ENCODE assay signal across 8 cellular contexts in genomic region chr17:11644265-11645212, GRCh38. TPM values are rescaled to one million over a fixed set of nuclear protein-coding genes. Genes with fewer than 3 reads are reported as not detected.
DNase-seq lines count a peak whose midpoint lies in the region; ATAC-seq and TF ChIP-seq lines count a peak whose summit lies in the region.

No MANE protein-coding gene starts in this region.

- ATAC-seq in GM23338, result no peak

- no peaks in the 10 kb centered on the region for H3K27me3 ChIP-seq in BE2C
- no peaks in the 10 kb centered on the region for H3K27me3 ChIP-seq in GM23338 (ENCODE audit: insufficient read depth)
- no peaks in the 10 kb centered on the region for H3K27me3 ChIP-seq in neural cell (ENCODE audit: insufficient read depth, low read depth, low read length)

- CTCF ChIA-PET in activated CD4-positive, alpha-beta memory T cell treated with anti-CD3 and anti-CD28 coated beads for 36 hours (lab: Charles Lee), result interaction anchor here (0.5 to 1.7 kb wide), 15 partner anchors 10 to 998 kb away, joined by 3 to 23 read pairs (median 3); no protein-coding TSS in a partner anchor

- H3K4me3 Mint-ChIP-seq in GM23338, result no peak overlapping the region
- no peak overlapping the region for H3K4me3 Mint-ChIP-seq in activated CD4-positive, alpha-beta memory T cell treated with anti-CD3 and anti-CD28 coated beads for 36 hours
- H3K4me3 Mint-ChIP-seq in type B pancreatic cell, result no peak overlapping the region
- no peak overlapping the region for H3K4me3 Mint-ChIP-seq in activated T-helper 2 cell treated with anti-CD3 and anti-CD28 coated beads, Interferon-gamma antibody, Interleukin-2, Interleukin-4, amounts not matched to agents 10 μg/mL and 5 μg/mL and 100 μg/mL, durations not matched to agents 14 hours and 24 hours and 36 hours (ENCODE audit: low read depth)

- H2AFZ ChIP-seq in GM23338 (no peak overlapping the region), neural cell (ENCODE audit: low read depth, low read length) (no peak overlapping the region)

- POLR2A ChIA-PET in activated CD4-positive, alpha-beta memory T cell treated with anti-CD3 and anti-CD28 coated beads for 36 hours (lab: Charles Lee), result no interaction called here

- H4K20me1 ChIP-seq in GM23338 (replicated peaks; ENCODE audit: insufficient read depth), result no peaks in the 10 kb centered on the region
- no peaks in the 10 kb centered on the region for H4K20me1 ChIP-seq in neural cell (ENCODE audit: insufficient read depth)

- no peaks in the 10 kb centered on the region for H3F3A ChIP-seq in GM23338 (replicated peaks; ENCODE audit: low read depth)
- no peaks in the 10 kb centered on the region for H3F3A ChIP-seq in neural cell (ENCODE audit: insufficient read depth, low read length, poor library complexity, severe bottlenecking)

- H3K4me1 ChIP-seq in BE2C (no peaks in the 10 kb centered on the region), GM23338 (ENCODE audit: insufficient read depth) (no peaks in the 10 kb centered on the region)

- H3K4me2 ChIP-seq in GM23338 (no peak overlapping the region), neural cell (ENCODE audit: low read length) (no peak overlapping the region)

- H3K9me3 Mint-ChIP-seq in GM23338, result peaks cover 98% of the 10 kb centered on the region
- H3K9me3 Mint-ChIP-seq in activated CD4-positive, alpha-beta memory T cell treated with anti-CD3 and anti-CD28 coated beads for 36 hours, result no peaks in the 10 kb centered on the region
- H3K9me3 Mint-ChIP-seq in type B pancreatic cell, result no peaks in the 10 kb centered on the region
- peaks cover 8% of the 10 kb centered on the region for H3K9me3 Mint-ChIP-seq in activated T-helper 2 cell treated with anti-CD3 and anti-CD28 coated beads, Interferon-gamma antibody, Interleukin-2, Interleukin-4, amounts not matched to agents 10 μg/mL and 5 μg/mL and 100 μg/mL, durations not matched to agents 14 hours and 24 hours and 36 hours

- DNase-seq in BE2C, result peak; percentile 45
- peak; percentile 71 for DNase-seq in GM23338 (ENCODE audit: low spot score)
- peak; percentile 30 for DNase-seq in NCI-H2227 treated with DMSO at 0.1 percent for 48 hours (lab: John Stamatoyannopoulos, UW)
- peak; percentile 45 for DNase-seq in activated CD4-positive, alpha-beta memory T cell treated with anti-CD3 and anti-CD28 coated beads for 36 hours
- peak; percentile 20 for DNase-seq in fibroblast of peridontal ligament (ENCODE audit: extremely low read depth)
- no peak for DNase-seq in type B pancreatic cell (ENCODE audit: extremely low spot score, unreplicated experiment)
- DNase-seq in activated T-helper 2 cell treated with anti-CD3 and anti-CD28 coated beads, Interferon-gamma antibody, Interleukin-2, Interleukin-4, amounts not matched to agents 10 μg/mL and 5 μg/mL and 100 μg/mL, durations not matched to agents 14 hours and 24 hours and 36 hours (ENCODE audit: low spot score), result no peak

- H3K27ac Mint-ChIP-seq in GM23338 (no peak overlapping the region), type B pancreatic cell (no peak overlapping the region)
- no peak overlapping the region for H3K27ac Mint-ChIP-seq in activated CD4-positive, alpha-beta memory T cell treated with anti-CD3 and anti-CD28 coated beads for 36 hours
- no peak overlapping the region for H3K27ac Mint-ChIP-seq in activated T-helper 2 cell treated with anti-CD3 and anti-CD28 coated beads, Interferon-gamma antibody, Interleukin-2, Interleukin-4, amounts not matched to agents 10 μg/mL and 5 μg/mL and 100 μg/mL, durations not matched to agents 14 hours and 24 hours and 36 hours

- H3K36me3 ChIP-seq in BE2C (no peaks in the 10 kb centered on the region), GM23338 (ENCODE audit: insufficient read depth) (no peaks in the 10 kb centered on the region; the same call in 1 of the 2 replicates), neural cell (ENCODE audit: insufficient read depth, low read length) (no peaks in the 10 kb centered on the region)

- H3K27me3 Mint-ChIP-seq in GM23338 (ENCODE audit: insufficient read depth, low read depth, poor library complexity), result peaks cover 3% of the 10 kb centered on the region
- no peaks in the 10 kb centered on the region for H3K27me3 Mint-ChIP-seq in activated CD4-positive, alpha-beta memory T cell treated with anti-CD3 and anti-CD28 coated beads for 36 hours
- peaks cover 5% of the 10 kb centered on the region for H3K27me3 Mint-ChIP-seq in type B pancreatic cell
- no peaks in the 10 kb centered on the region for H3K27me3 Mint-ChIP-seq in activated T-helper 2 cell treated with anti-CD3 and anti-CD28 coated beads, Interferon-gamma antibody, Interleukin-2, Interleukin-4, amounts not matched to agents 10 μg/mL and 5 μg/mL and 100 μg/mL, durations not matched to agents 14 hours and 24 hours and 36 hours (ENCODE audit: low read depth)

- no peak for TF ChIP-seq EP300 in neural cell (conservative IDR thresholded peaks at IDR 0.05; ENCODE audit: poor library complexity, severe bottlenecking)

- H3K4me1 Mint-ChIP-seq in GM23338, result no peaks in the 10 kb centered on the region
- H3K4me1 Mint-ChIP-seq in activated CD4-positive, alpha-beta memory T cell treated with anti-CD3 and anti-CD28 coated beads for 36 hours (ENCODE audit: low read depth), result no peaks in the 10 kb centered on the region
- no peaks in the 10 kb centered on the region for H3K4me1 Mint-ChIP-seq in type B pancreatic cell (ENCODE audit: unreplicated experiment)
- no peaks in the 10 kb centered on the region for H3K4me1 Mint-ChIP-seq in activated T-helper 2 cell treated with anti-CD3 and anti-CD28 coated beads, Interferon-gamma antibody, Interleukin-2, Interleukin-4, amounts not matched to agents 10 μg/mL and 5 μg/mL and 100 μg/mL, durations not matched to agents 14 hours and 24 hours and 36 hours (ENCODE audit: low read depth)

- TF ChIP-seq RAD21 in neural cell (conservative IDR thresholded peaks at IDR 0.05), result peak; percentile 83

- H3K79me2 ChIP-seq in GM23338 (replicated peaks; ENCODE audit: insufficient read depth) (no peaks in the 10 kb centered on the region), neural cell (replicated peaks; ENCODE audit: insufficient read depth, low read length) (no peaks in the 10 kb centered on the region)

- H3K9me3 ChIP-seq in BE2C (no peaks in the 10 kb centered on the region), neural cell (ENCODE audit: low read length) (no peaks in the 10 kb centered on the region)

- H3K27ac ChIP-seq in GM23338 (ENCODE audit: low read depth), result no peak overlapping the region
- H3K27ac ChIP-seq in neural cell (ENCODE audit: low read length), result no peak overlapping the region

- H3K36me3 Mint-ChIP-seq in GM23338 (ENCODE audit: low read depth) (peaks cover 34% of the 10 kb centered on the region), type B pancreatic cell (no peaks in the 10 kb centered on the region)
- no peaks in the 10 kb centered on the region for H3K36me3 Mint-ChIP-seq in activated CD4-positive, alpha-beta memory T cell treated with anti-CD3 and anti-CD28 coated beads for 36 hours
- no peaks in the 10 kb centered on the region for H3K36me3 Mint-ChIP-seq in activated T-helper 2 cell treated with anti-CD3 and anti-CD28 coated beads, Interferon-gamma antibody, Interleukin-2, Interleukin-4, amounts not matched to agents 10 μg/mL and 5 μg/mL and 100 μg/mL, durations not matched to agents 14 hours and 24 hours and 36 hours (ENCODE audit: low read depth)

- no peaks in the 10 kb centered on the region for H3K9me2 ChIP-seq in GM23338 (ENCODE audit: insufficient read depth)
- H3K9me2 ChIP-seq in neural cell (ENCODE audit: insufficient read depth, low read length), result no peaks in the 10 kb centered on the region

- H3K9ac ChIP-seq in neural cell (ENCODE audit: low read length), result no peak overlapping the region

- intact Hi-C loops in activated CD4-positive, alpha-beta memory T cell treated with anti-CD3 and anti-CD28 coated beads for 36 hours (cut with micrococcal nuclease), result no loop called here
- intact Hi-C loops in activated T-helper 2 cell treated with anti-CD3 and anti-CD28 coated beads, Interferon-gamma antibody, Interleukin-2, Interleukin-4, amounts not matched to agents 10 μg/mL and 5 μg/mL and 100 μg/mL, durations not matched to agents 14 hours and 24 hours and 36 hours (cut with micrococcal nuclease), result loop anchor here (5.0 kb wide), 1 partner anchor 767 kb away; no protein-coding TSS in a partner anchor

- H3K4me3 ChIP-seq in BE2C (ENCODE audit: low read depth, low read length), result no peak overlapping the region
- H3K4me3 ChIP-seq in GM23338, result no peak overlapping the region
- no peak overlapping the region for H3K4me3 ChIP-seq in neural cell (ENCODE audit: low read length)

- TF ChIP-seq CTCF in BE2C (IDR thresholded peaks at IDR 0.05; ENCODE audit: low read depth, low read length) (peak; percentile 70), GM23338 (conservative IDR thresholded peaks at IDR 0.05; ENCODE audit: low read depth in 2 of 2) (peak; percentile 57 to 68), neural cell (IDR thresholded peaks at IDR 0.05; ENCODE audit: poor library complexity, severe bottlenecking) (peak; percentile 85), type B pancreatic cell (conservative IDR thresholded peaks at IDR 0.05) (peak; percentile 91)

TF ChIP-seq in GM23338, 12 proteins besides CTCF, POLR2A, EP300 and RAD21 (continues in another document):
- no peak for TF ChIP-seq EZH2phosphoT487 (IDR thresholded peaks at IDR 0.05; ENCODE audit: unreplicated experiment)
- no peak for TF ChIP-seq ZNF114 (CRISPR knock-in tag; IDR thresholded peaks at IDR 0.05)
- no peak for TF ChIP-seq STAT1 (IDR thresholded peaks at IDR 0.05; ENCODE audit: unreplicated experiment)
- no peak for TF ChIP-seq ZNF331 (CRISPR knock-in tag; IDR thresholded peaks at IDR 0.05; ENCODE audit: low read depth)

TF ChIP-seq in neural cell, 6 proteins besides CTCF, POLR2A, EP300 and RAD21 (continues in another document):
- no peak for TF ChIP-seq MXI1 (conservative IDR thresholded peaks at IDR 0.05; ENCODE audit: poor library complexity, severe bottlenecking)
- no peak for TF ChIP-seq POLR2AphosphoS5 (IDR thresholded peaks at IDR 0.05)
- TF ChIP-seq SMC3 (conservative IDR thresholded peaks at IDR 0.05; ENCODE audit: poor library complexity), result peak; percentile 91
- no peak for TF ChIP-seq EZH2 (IDR thresholded peaks at IDR 0.05; ENCODE audit: borderline replicate concordance, insufficient read depth, low read length, poor library complexity, severe bottlenecking)

RNA-seq across cellular contexts. Expression of gene DNAH9, which starts 46.3 kb away (rescaled TPM):
- polyA plus RNA-seq in BE2C (2012; ENCODE audit: insufficient read depth, insufficient read length, low read depth), result not detected
- total RNA-seq in GM23338 (2014; rRNA removed; shearing (Covaris generic)), result 0.27 TPM in 1 of 2 replicates, not detected in the other
- polyA plus RNA-seq in GM23338 (2016; fragmentation: Nextera tagmentation; extraction: Ambion mirVana), result not detected in 2 replicates
- not detected for total RNA-seq in activated CD4-positive, alpha-beta memory T cell treated with anti-CD3 and anti-CD28 coated beads for 36 hours
- 1.5 and 2.0 TPM in 2 replicates for polyA plus RNA-seq in neural cell
- 2.0 and 2.4 TPM in 2 replicates for polyA minus RNA-seq in neural cell
- 0.31 and 6.2 TPM in 2 replicates for total RNA-seq in type B pancreatic cell (ENCODE audit: low replicate concordance)
- total RNA-seq in activated T-helper 2 cell treated with anti-CD3 and anti-CD28 coated beads, Interferon-gamma antibody, Interleukin-2, Interleukin-4, amounts not matched to agents 10 μg/mL and 5 μg/mL and 100 μg/mL, durations not matched to agents 14 hours and 24 hours and 36 hours, result not detected in 2 replicates

Comparison
In these comparisons a context has a peak if more than half of its experiments do, and no peak if none do; other contexts are left out.
1. DNase-seq: peak in BE2C (single experiment), GM23338 (single experiment), NCI-H2227 treated with DMSO at 0.1 percent for 48 hours (single experiment), activated CD4-positive, alpha-beta memory T cell treated with anti-CD3 and anti-CD28 coated beads for 36 hours (single experiment) and fibroblast of peridontal ligament (single experiment); none in type B pancreatic cell (single experiment) and activated T-helper 2 cell treated with anti-CD3 and anti-CD28 coated beads, Interferon-gamma antibody, Interleukin-2, Interleukin-4, amounts not matched to agents 10 μg/mL and 5 μg/mL and 100 μg/mL, durations not matched to agents 14 hours and 24 hours and 36 hours (single experiment).
2. Peak in every context shown above with its lines, with median percentiles within 50 percentile points of each other: CTCF ChIP-seq.